In the genomic region with DNA sequence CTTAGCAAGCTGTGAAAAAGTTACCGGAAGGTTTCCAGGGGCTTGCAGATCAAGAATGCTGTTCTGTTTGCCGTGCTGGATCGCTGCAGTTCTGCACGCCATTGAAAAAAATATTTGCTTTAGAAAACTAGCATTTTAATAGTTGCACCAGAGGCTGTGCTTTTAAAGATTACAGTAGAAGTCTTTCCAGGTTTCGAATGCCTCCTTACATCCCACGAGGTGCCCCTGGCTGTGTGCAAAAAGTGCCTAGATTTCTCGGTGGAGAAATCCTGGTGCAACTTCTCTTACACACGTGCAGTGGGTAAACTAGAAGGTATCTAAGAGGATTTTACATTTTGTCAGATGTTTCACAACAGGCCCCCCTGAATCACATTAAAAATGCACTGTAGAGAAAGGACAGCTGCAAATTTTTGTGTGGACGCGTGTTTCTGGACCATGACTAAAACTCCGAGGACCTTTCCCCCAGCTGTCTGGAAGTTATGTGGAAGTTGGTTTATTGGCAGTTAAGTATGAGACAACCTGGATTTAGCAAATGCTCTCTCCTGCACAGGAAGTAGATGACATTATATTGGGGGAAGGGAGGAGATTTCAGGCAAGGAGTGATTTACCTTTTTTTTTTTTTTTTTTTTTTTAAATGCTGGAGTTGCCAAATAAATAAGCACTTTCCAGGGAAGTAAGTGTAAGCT, we compare ENCODE assay signal across 9 cellular contexts. TPM values are rescaled to one million over a fixed set of nuclear protein-coding genes. Genes with fewer than 3 reads are reported as not detected.
DNase-seq lines count a peak whose midpoint lies in the region; TF ChIP-seq lines count a peak whose summit lies in the region.
"Had no signal": no experiment of that assay in that cellular context is flagged by ENCODE, and none has a peak within 500 bp of the region (broad histone marks: within the 10 kb centered on the region; RNA-seq: fewer than 3 reads in every experiment).

No MANE protein-coding gene starts in this region.

- H3K9me3 Mint-ChIP-seq in HFFc6 (no peaks in the 10 kb centered on the region), brain (peaks cover 0 to 4% (median 0%) of the 10 kb centered on the region in 5 experiments)
- H3K9me3 Mint-ChIP-seq: activated naive CD4-positive, alpha-beta T cell treated with anti-CD3 and anti-CD28 coated beads, Interleukin-2, amount 50 U/mL, for 24 hours had no signal

- DNase-seq in HFFc6 (peak; percentile 77), kidney glomerular epithelial cell (lab: John Stamatoyannopoulos, UW) (peak; percentile 47), suprapubic skin (ENCODE audit: low spot score in 2 of 2) (no peak), occipital lobe (lab: John Stamatoyannopoulos, UW) (no peak), nucleus accumbens (lab: John Stamatoyannopoulos, UW) (no peak), NCI-H1105 treated with DMSO at 0.1 percent for 48 hours (lab: John Stamatoyannopoulos, UW) (no peak), NCI-H345 (lab: John Stamatoyannopoulos, UW) (no peak)

- H3K36me3 Mint-ChIP-seq in HFFc6 (ENCODE audit: low read depth): peaks cover 23% of the 10 kb centered on the region
- H3K36me3 Mint-ChIP-seq in brain: peaks cover 5% of the 10 kb centered on the region

- H3K4me1 ChIP-seq in suprapubic skin: peaks cover 70% of the 10 kb centered on the region

- H3K27ac ChIP-seq in suprapubic skin: peak overlapping the region; percentile 56

- no peaks in the 10 kb centered on the region for H3K9me3 ChIP-seq in suprapubic skin

- H3K36me3 ChIP-seq in suprapubic skin: no peaks in the 10 kb centered on the region

- H3K4me3 Mint-ChIP-seq in HFFc6 (peak overlapping the region; percentile 96), brain (peak overlapping the region; percentile 86 to 96 (median 92))
- H3K4me3 Mint-ChIP-seq: activated naive CD4-positive, alpha-beta T cell treated with anti-CD3 and anti-CD28 coated beads, Interleukin-2, amount 50 U/mL, for 24 hours had no signal

- H3K4me1 Mint-ChIP-seq in HFFc6 (ENCODE audit: low read depth) (peaks cover 74% of the 10 kb centered on the region), brain (peaks cover 73% of the 10 kb centered on the region)

- TF ChIP-seq POLR2A in suprapubic skin (IDR thresholded peaks at IDR 0.05): no peak

- no peaks in the 10 kb centered on the region for H3K27me3 ChIP-seq in suprapubic skin

- no peaks in the 10 kb centered on the region for H3K27me3 Mint-ChIP-seq in HFFc6 (ENCODE audit: insufficient read depth)
- peaks cover 43% of the 10 kb centered on the region for H3K27me3 Mint-ChIP-seq in brain

- TF ChIP-seq CTCF in HFFc6 (IDR thresholded peaks at IDR 0.05) (no peak), brain (conservative IDR thresholded peaks at IDR 0.05) (no peak), suprapubic skin (IDR thresholded peaks at IDR 0.05) (no peak)

- WGBS in suprapubic skin: 16% methylated on average over 11 of the region's 11 CpGs

- peak overlapping the region; percentile 73 for H3K4me3 ChIP-seq in suprapubic skin

- no peak for TF ChIP-seq EP300 in suprapubic skin (IDR thresholded peaks at IDR 0.05)

- H3K27ac Mint-ChIP-seq in HFFc6: peak overlapping the region; percentile 89
- peak overlapping the region; percentile 38 to 98 (median 70) for H3K27ac Mint-ChIP-seq in brain
- H3K27ac Mint-ChIP-seq: activated naive CD4-positive, alpha-beta T cell treated with anti-CD3 and anti-CD28 coated beads, Interleukin-2, amount 50 U/mL, for 24 hours had no signal

RNA-seq across cellular contexts. Expression of gene TCF7L2, which starts 5.8 kb away (rescaled TPM):
- total RNA-seq in HFFc6 (2021; fragmentation: NEBNext Ultra II Directional; extraction: Animal tissue kit (Norgen Biotek cat#: 25700)): 10 to 100 TPM; 14.6 to 18.1 (median 16.2) TPM
- 6.1 TPM for polyA plus RNA-seq in brain (ENCODE audit: insufficient read depth, low read depth, low replicate concordance)
- total RNA-seq in suprapubic skin (10 to 100 TPM in 3 of 4 donors, 1 to 10 TPM in 1; 9.9 to 23.3 (median 15.2) TPM), occipital lobe (1.9 TPM)

Comparison
In these comparisons a context has a peak if more than half of its experiments do, and no peak if none do; other contexts are left out.
1. DNase-seq: peak in HFFc6 (single experiment) and kidney glomerular epithelial cell (single experiment); none in suprapubic skin (0 of 2), occipital lobe (single experiment), nucleus accumbens (0 of 56), NCI-H1105 treated with DMSO at 0.1 percent for 48 hours (single experiment) and NCI-H345 (single experiment).